1 cellular context compared by ENCODE assay signal in genomic region chr10:30437039-30437781, GRCh38.
TF ChIP-seq lines count a peak whose summit lies in the region.

No MANE protein-coding gene starts in this region.

TF ChIP-seq in K562, 482 proteins besides CTCF, POLR2A, EP300 and RAD21 (continued from another document and continues in another):
- TF ChIP-seq NUFIP1 (IDR thresholded peaks at IDR 0.05; ENCODE audit: partially characterized antibody) (peak; percentile 18), ZNF740 (CRISPR knock-in tag; IDR thresholded peaks at IDR 0.05) (peak; percentile 72; the same call in 1 of the 2 replicates), ZNF740 (tag; IDR thresholded peaks at IDR 0.05) (no peak), TAF7 (tag; IDR thresholded peaks at IDR 0.05) (no peak), ZNF778 (CRISPR knock-in tag; IDR thresholded peaks at IDR 0.05) (no peak), HDAC1 (IDR thresholded peaks at IDR 0.05) (peak in 1 of 2 experiments; percentile 95), ATF2 (CRISPR knock-in tag; IDR thresholded peaks at IDR 0.05) (no peak), NFE2L1 (tag; IDR thresholded peaks at IDR 0.05; ENCODE audit: borderline replicate concordance, low read depth) (no peak), ZNF695 (CRISPR knock-in tag; IDR thresholded peaks at IDR 0.05) (no peak), MEF2D (tag; conservative IDR thresholded peaks at IDR 0.05; ENCODE audit: low read depth) (peak; percentile 57), ZBED1 (IDR thresholded peaks at IDR 0.05) (no peak), THAP12 (CRISPR knock-in tag; IDR thresholded peaks at IDR 0.05) (no peak), PTBP1 (IDR thresholded peaks at IDR 0.05; ENCODE audit: low read depth, low read length) (0 out of 2 replicates have a peak, but pooled peaks have one; percentile 63), ZNF764 (CRISPR knock-in tag; IDR thresholded peaks at IDR 0.05; ENCODE audit: low read depth) (no peak), GATA2 (CRISPR knock-in tag; IDR thresholded peaks at IDR 0.05) (peak; percentile 91), CREB1 (IDR thresholded peaks at IDR 0.05) (peak; percentile 59; the same call in 1 of the 2 replicates), CREB1 (CRISPR knock-in tag; IDR thresholded peaks at IDR 0.05) (0 out of 2 replicates have a peak, but pooled peaks have one; percentile 47), ZNF12 (CRISPR knock-in tag; IDR thresholded peaks at IDR 0.05) (no peak), TEAD4 (IDR thresholded peaks at IDR 0.05; ENCODE audit: low read length) (peak; percentile 96), TEAD4 (CRISPR knock-in tag; IDR thresholded peaks at IDR 0.05; ENCODE audit: borderline replicate concordance) (no peak), ZNF407 (IDR thresholded peaks at IDR 0.05; ENCODE audit: low read depth) (no peak), ZNF174 (CRISPR knock-in tag; IDR thresholded peaks at IDR 0.05) (no peak), ZFPM2 (CRISPR knock-in tag; IDR thresholded peaks at IDR 0.05) (no peak), HBP1 (CRISPR knock-in tag; IDR thresholded peaks at IDR 0.05) (no peak), CAMTA2 (CRISPR knock-in tag; conservative IDR thresholded peaks at IDR 0.05) (no peak), ATF3 (IDR thresholded peaks at IDR 0.05) (peak; percentile 86), ATF3 (CRISPR knock-in tag; conservative IDR thresholded peaks at IDR 0.05) (peak; percentile 53; the same call in 1 of the 2 replicates), XRCC4 (IDR thresholded peaks at IDR 0.05; ENCODE audit: extremely low read depth, insufficient read depth, insufficient read length) (no peak), HSF4 (CRISPR knock-in tag; IDR thresholded peaks at IDR 0.05; ENCODE audit: borderline replicate concordance) (no peak), ZNF384 (IDR thresholded peaks at IDR 0.05; ENCODE audit: low read depth, low read length) (peak; percentile 89), TCF15 (CRISPR knock-in tag; IDR thresholded peaks at IDR 0.05) (no peak), RUNX1 (IDR thresholded peaks at IDR 0.05; ENCODE audit: low read depth) (0 out of 2 replicates have a peak, but pooled peaks have one; percentile 71), POLR2H (tag; IDR thresholded peaks at IDR 0.05; ENCODE audit: low read depth) (no peak), ETV6 (IDR thresholded peaks at IDR 0.05; ENCODE audit: borderline replicate concordance in 1 of 2, low read depth in 2 of 2, low read length in 1 of 2) (peak in 1 of 2 experiments; percentile 11; a peak in 1 of 4 replicates), ETV6 (CRISPR knock-in tag; IDR thresholded peaks at IDR 0.05; ENCODE audit: borderline replicate concordance) (no peak), ZKSCAN1 (IDR thresholded peaks at IDR 0.05; ENCODE audit: low read depth, low read length) (0 out of 2 replicates have a peak, but pooled peaks have one; percentile 36), PRPF4 (IDR thresholded peaks at IDR 0.05; ENCODE audit: insufficient read depth, low read depth, low read length, poor library complexity, severe bottlenecking) (no peak), TOE1 (IDR thresholded peaks at IDR 0.05; ENCODE audit: borderline replicate concordance) (peak; percentile 79), TOE1 (CRISPR knock-in tag; IDR thresholded peaks at IDR 0.05; ENCODE audit: borderline replicate concordance, low read depth) (no peak), HMGXB4 (CRISPR knock-in tag; IDR thresholded peaks at IDR 0.05) (no peak), CREB5 (CRISPR knock-in tag; IDR thresholded peaks at IDR 0.05) (no peak), CHD1 (IDR thresholded peaks at IDR 0.05; ENCODE audit: low read length) (no peak), MLX (CRISPR knock-in tag; conservative IDR thresholded peaks at IDR 0.05) (no peak), PTTG1 (tag; IDR thresholded peaks at IDR 0.05; ENCODE audit: low read depth) (0 out of 2 replicates have a peak, but pooled peaks have one; percentile 10), XRCC5 (IDR thresholded peaks at IDR 0.05; ENCODE audit: low read depth, low read length) (peak; percentile 57; the same call in 1 of the 2 replicates), SRSF1 (IDR thresholded peaks at IDR 0.05; ENCODE audit: low read depth, low read length) (no peak), ZNF140 (CRISPR knock-in tag; IDR thresholded peaks at IDR 0.05) (no peak), DNMT1 (IDR thresholded peaks at IDR 0.05) (no peak)
